ENCODE assay signal across 11 cellular contexts in genomic region chr6:166006593-166007301, GRCh38.
DNase-seq lines count a peak whose midpoint lies in the region; TF ChIP-seq lines count a peak whose summit lies in the region.
"Had no signal": no experiment of that assay in that cellular context is flagged by ENCODE, and none has a peak within 500 bp of the region (broad histone marks: within the 10 kb centered on the region; RNA-seq: fewer than 3 reads in every experiment).

No MANE protein-coding gene starts in this region.

- no peaks in the 10 kb centered on the region for H3K79me2 ChIP-seq in smooth muscle cell (ENCODE audit: low read depth)

- peak overlapping the region; percentile 4 for H2AFZ ChIP-seq in smooth muscle cell (ENCODE audit: low read depth)

- H3K27me3 ChIP-seq in ascending aorta = peaks cover 5% of the 10 kb centered on the region
- H3K27me3 ChIP-seq in iPS-20b (ENCODE audit: insufficient read depth, low read length) = peaks cover 96% of the 10 kb centered on the region
- H3K27me3 ChIP-seq in smooth muscle cell (ENCODE audit: low read depth) = peaks cover 6% of the 10 kb centered on the region

- no peaks in the 10 kb centered on the region for H3K9me3 ChIP-seq in ascending aorta
- no peaks in the 10 kb centered on the region for H3K9me3 ChIP-seq in iPS-20b (ENCODE audit: insufficient read depth, low read depth, low read length)
- H3K9me3 ChIP-seq in smooth muscle cell (replicated peaks; ENCODE audit: low read depth) = no peaks in the 10 kb centered on the region

- H3F3A ChIP-seq in smooth muscle cell (ENCODE audit: low read depth) = peaks cover 5% of the 10 kb centered on the region

- peak overlapping the region; percentile 84 for H3K4me2 ChIP-seq in smooth muscle cell
- H3K4me2 ChIP-seq: KMS-11 had no signal

- DNase-seq in HCEC 1CT = peak; percentile 51
- no peak for DNase-seq in ascending aorta (ENCODE audit: low spot score in 2 of 2)
- no peak for DNase-seq in smooth muscle cell (lab: John Stamatoyannopoulos, UW; ENCODE audit: unreplicated experiment)
- DNase-seq in activated T-cell treated with anti-CD3 and anti-CD28 coated beads, Interleukin-2, amount 50 U/mL, for 1 hour = no peak
- no peak for DNase-seq in inferior parietal cortex (ENCODE audit: extremely low spot score)
- DNase-seq in MV-4-11 (lab: John Stamatoyannopoulos, UW) = no peak
- DNase-seq in NCI-H2081 treated with DMSO at 0.1 percent for 48 hours (lab: John Stamatoyannopoulos, UW) = no peak
- DNase-seq: activated CD8-positive, alpha-beta memory T cell treated with anti-CD3 and anti-CD28 coated beads, Interleukin-2, amount 10 ng/mL, durations not matched to agents 7 days and 5 days; stimulated activated naive B cell treated with anti-CD40 and anti-IgM and Interleukin-4, amounts not matched to agents 10 μg/mL and 1 μg/mL and 100 μg/mL, for 72 hours had no signal

- H3K4me3 ChIP-seq in ascending aorta = peak overlapping the region; percentile 46 to 63
- H3K4me3 ChIP-seq in iPS-20b (ENCODE audit: low read length) = peak overlapping the region; percentile 54
- peak overlapping the region; percentile 47 for H3K4me3 ChIP-seq in smooth muscle cell

- H3K36me3 ChIP-seq in ascending aorta (no peaks in the 10 kb centered on the region), iPS-20b (ENCODE audit: insufficient read depth, low read depth, low read length) (no peaks in the 10 kb centered on the region), smooth muscle cell (ENCODE audit: low read depth) (no peaks in the 10 kb centered on the region)

- WGBS in smooth muscle cell (ENCODE audit: low lambda C conversion rate) = 29% methylated on average over 12 of the region's 12 CpGs

- H3K27ac ChIP-seq in ascending aorta (no peak overlapping the region), iPS-20b (ENCODE audit: low read length) (no peak overlapping the region), smooth muscle cell (ENCODE audit: low read depth) (peak overlapping the region; percentile 96)
- H3K27ac ChIP-seq: KMS-11 had no signal

- no peaks in the 10 kb centered on the region for H4K20me1 ChIP-seq in smooth muscle cell (ENCODE audit: low read depth)

- intact Hi-C loops in ascending aorta (cut with DNase I) = loop anchor here (10.0 kb wide), 1 partner anchor 378 kb away; the partner anchor contains the start of gene MPC1

- H3K4me1 ChIP-seq in ascending aorta = peaks cover 5 to 9% of the 10 kb centered on the region in 2 donors
- H3K4me1 ChIP-seq in iPS-20b (ENCODE audit: insufficient read depth, low read length) = peaks cover 16% of the 10 kb centered on the region; the same call in 1 of the 2 replicates
- peaks cover 17% of the 10 kb centered on the region for H3K4me1 ChIP-seq in smooth muscle cell (ENCODE audit: low read depth)

- TF ChIP-seq CTCF in ascending aorta (IDR thresholded peaks at IDR 0.05) (no peak), smooth muscle cell (IDR thresholded peaks at IDR 0.05; ENCODE audit: borderline replicate concordance, insufficient read depth, poor library complexity, severe bottlenecking) (no peak)

- H3K9ac ChIP-seq in iPS-20b (ENCODE audit: low read depth, low read length) = no peak overlapping the region
- peak overlapping the region; percentile 16 for H3K9ac ChIP-seq in smooth muscle cell (ENCODE audit: low read depth)
- H3K9ac ChIP-seq: KMS-11 had no signal
